In genomic region chr20:59028812-59029211, GRCh38 we compare ENCODE assay signal across 11 cellular contexts. TPM values are rescaled to one million over a fixed set of nuclear protein-coding genes. Genes with fewer than 3 reads are reported as not detected.
A peak's percentile ranks its signal among the peaks of the same experiment; 100 is the strongest.
DNase-seq lines count a peak whose midpoint lies in the region; ATAC-seq and TF ChIP-seq lines count a peak whose summit lies in the region.
"Had no signal": no experiment of that assay in that cellular context is flagged by ENCODE, and none has a peak within 500 bp of the region (broad histone marks: within the 10 kb centered on the region; RNA-seq: fewer than 3 reads in every experiment).

No MANE protein-coding gene starts in this region.

- peaks cover 55% of the 10 kb centered on the region for H3K4me1 Mint-ChIP-seq in activated CD8-positive, alpha-beta T cell treated with anti-CD3 and anti-CD28 coated beads, Interleukin-2, amount 10 ng/mL, durations not matched to agents 7 days and 5 days (ENCODE audit: low read depth)
- peaks cover 68 to 82% of the 10 kb centered on the region in 2 donors for H3K4me1 Mint-ChIP-seq in immature natural killer cell

- intact Hi-C loops in left ventricle myocardium superior (cut with micrococcal nuclease) (no loop called here), transverse colon (cut with DNase I; ENCODE audit: low total_unique reads) (no loop called here)

- WGBS in transverse colon (ENCODE audit: low coverage in 1 of 2), 2 donors = 17% methylated on average over 2 of the region's 2 CpGs; no CpG with 5 or more reads in 1 of the 2 donors

- H3K27me3 ChIP-seq in cardiac muscle cell (no peaks in the 10 kb centered on the region), transverse colon (no peaks in the 10 kb centered on the region)
- H3K27me3 ChIP-seq: neutrophil had no signal

- no peak overlapping the region for H3K27ac ChIP-seq in cardiac muscle cell
- H3K27ac ChIP-seq in transverse colon = peak overlapping the region in 3 of 4 donors; percentile 8 to 15 (median 15)
- H3K27ac ChIP-seq: neutrophil had no signal

- no peak for TF ChIP-seq CTCF in cardiac muscle cell (IDR thresholded peaks at IDR 0.05; ENCODE audit: low read depth, low read length)
- TF ChIP-seq CTCF in transverse colon (IDR thresholded peaks at IDR 0.05) = no peak

- no peak for DNase-seq in cardiac muscle cell (ENCODE audit: low read depth in 1 of 2, low spot score in 1 of 2)
- no peak for DNase-seq in left ventricle myocardium superior
- peak; percentile 13 for DNase-seq in activated CD8-positive, alpha-beta T cell treated with anti-CD3 and anti-CD28 coated beads, Interleukin-2, amount 10 ng/mL, durations not matched to agents 7 days and 5 days
- DNase-seq in immature natural killer cell = no peak
- no peak for DNase-seq in transverse colon
- DNase-seq in SIG-M5 treated with dmso at 0.1 percent for 504 hours (lab: John Stamatoyannopoulos, UW; ENCODE audit: unreplicated experiment) = no peak
- DNase-seq in midbrain (lab: John Stamatoyannopoulos, UW) = no peak
- DNase-seq: COR-L47, KG1 had no signal

- CTCF ChIA-PET in activated CD8-positive, alpha-beta T cell treated with anti-CD3 and anti-CD28 coated beads, Interleukin-2, amount 10 ng/mL, durations not matched to agents 7 days and 5 days (lab: Charles Lee) = interaction anchor here (1.1 to 1.4 kb wide), 2 partner anchors 15 to 47 kb away, joined by 3 read pairs; partner anchors contain the start of gene NELFCD

- no peak overlapping the region for H3K27ac Mint-ChIP-seq in activated CD8-positive, alpha-beta T cell treated with anti-CD3 and anti-CD28 coated beads, Interleukin-2, amount 10 ng/mL, durations not matched to agents 7 days and 5 days
- peak overlapping the region in 5 of 6 donors; percentile 11 to 71 (median 51) for H3K27ac Mint-ChIP-seq in immature natural killer cell

- ATAC-seq in left ventricle myocardium superior (no peak), GM21528 (IDR thresholded peaks at IDR 0.05; ENCODE audit: low FRiP score, unreplicated experiment) (no peak)
- no peak for ATAC-seq in activated CD8-positive, alpha-beta T cell treated with anti-CD3 and anti-CD28 coated beads, Interleukin-2, amount 10 ng/mL, durations not matched to agents 7 days and 5 days

- H3K9me3 ChIP-seq in cardiac muscle cell (ENCODE audit: low read depth) (no peaks in the 10 kb centered on the region), transverse colon (no peaks in the 10 kb centered on the region)
- H3K9me3 ChIP-seq: neutrophil had no signal

- H3K4me3 ChIP-seq in cardiac muscle cell (peak overlapping the region; percentile 1), transverse colon (peak overlapping the region in 1 of 4 donors; percentile 12)

- H3K9me3 Mint-ChIP-seq in activated CD8-positive, alpha-beta T cell treated with anti-CD3 and anti-CD28 coated beads, Interleukin-2, amount 10 ng/mL, durations not matched to agents 7 days and 5 days (ENCODE audit: insufficient read depth) = no peaks in the 10 kb centered on the region
- no peaks in the 10 kb centered on the region for H3K9me3 Mint-ChIP-seq in immature natural killer cell

- H3K4me3 Mint-ChIP-seq in activated CD8-positive, alpha-beta T cell treated with anti-CD3 and anti-CD28 coated beads, Interleukin-2, amount 10 ng/mL, durations not matched to agents 7 days and 5 days = peak overlapping the region; percentile 93
- H3K4me3 Mint-ChIP-seq in immature natural killer cell = peak overlapping the region; percentile 15 to 96 (median 33)

- peaks cover 24% of the 10 kb centered on the region for H3K4me1 ChIP-seq in cardiac muscle cell (ENCODE audit: low read depth)
- peaks cover 26 to 53% (median 44%) of the 10 kb centered on the region in 4 donors for H3K4me1 ChIP-seq in transverse colon

- in situ Hi-C loops in transverse colon (cut with MboI; ENCODE audit: low pct_ligation_motif_present in 1 of 4, low pct_unique_long_range_greater_than_20kb in 1 of 4, low sequenced_read_pairs in 3 of 4) = loop anchor here in 1 of 4 donors (25.0 kb wide), 1 partner anchor 367 kb away; the partner anchor contains the start of gene STX16

- H3K36me3 Mint-ChIP-seq in activated CD8-positive, alpha-beta T cell treated with anti-CD3 and anti-CD28 coated beads, Interleukin-2, amount 10 ng/mL, durations not matched to agents 7 days and 5 days (ENCODE audit: low read depth) = peaks cover 75% of the 10 kb centered on the region
- peaks cover 14 to 30% (median 27%) of the 10 kb centered on the region in 3 donors for H3K36me3 Mint-ChIP-seq in immature natural killer cell

- POLR2A ChIA-PET in activated CD8-positive, alpha-beta T cell treated with anti-CD3 and anti-CD28 coated beads, Interleukin-2, amount 10 ng/mL, durations not matched to agents 7 days and 5 days (lab: Charles Lee) = interaction anchor here (1.2 kb wide), 1 partner anchor 47 kb away, joined by 5 read pairs; no protein-coding TSS in a partner anchor

- TF ChIP-seq EP300 in transverse colon (IDR thresholded peaks at IDR 0.05; ENCODE audit: low read depth) = no peak

- no peak for TF ChIP-seq POLR2A in transverse colon (IDR thresholded peaks at IDR 0.05)

- H3K36me3 ChIP-seq in cardiac muscle cell = peaks cover 38% of the 10 kb centered on the region
- H3K36me3 ChIP-seq in transverse colon = peaks cover 0 to 30% (median 14%) of the 10 kb centered on the region in 4 donors

- no peaks in the 10 kb centered on the region for H3K27me3 Mint-ChIP-seq in activated CD8-positive, alpha-beta T cell treated with anti-CD3 and anti-CD28 coated beads, Interleukin-2, amount 10 ng/mL, durations not matched to agents 7 days and 5 days (ENCODE audit: low read depth)
- peaks cover 5 to 6% (median 5%) of the 10 kb centered on the region in 3 donors for H3K27me3 Mint-ChIP-seq in immature natural killer cell (ENCODE audit: low read depth in 3 of 3)

RNA-seq across cellular contexts. Expression of gene ATP5F1E, which starts 3.3 kb away (rescaled TPM):
- total RNA-seq in cardiac muscle cell = 17.9 and 34.9 TPM in 2 replicates
- polyA plus RNA-seq in cardiac muscle cell = 211 and 281 TPM in 2 replicates
- total RNA-seq in left ventricle myocardium superior = 128 TPM
- 10 to 100 TPM; 97.8 to 98.8 TPM for total RNA-seq in activated CD8-positive, alpha-beta T cell treated with anti-CD3 and anti-CD28 coated beads, Interleukin-2, amount 10 ng/mL, durations not matched to agents 7 days and 5 days
- polyA plus RNA-seq in immature natural killer cell = 100 to 1,000 TPM in 1 of 3 donors, 10 to 100 TPM in 2; 43.3 to 138 (median 91.7) TPM
- 10 to 100 TPM in 3 of 4 donors, 1 to 10 TPM in 1; 7.2 to 33.0 (median 25.8) TPM for total RNA-seq in transverse colon

RNA-seq across cellular contexts. Expression of gene TUBB1, which starts 9.6 kb away (rescaled TPM):
- 0.03 TPM in 1 of 2 replicates, not detected in the other for total RNA-seq in cardiac muscle cell
- polyA plus RNA-seq in cardiac muscle cell = 0.06 TPM in 1 of 2 replicates, not detected in the other
- 0.30 TPM for total RNA-seq in left ventricle myocardium superior
- total RNA-seq in activated CD8-positive, alpha-beta T cell treated with anti-CD3 and anti-CD28 coated beads, Interleukin-2, amount 10 ng/mL, durations not matched to agents 7 days and 5 days = not detected
- polyA plus RNA-seq in immature natural killer cell = 10 to 100 TPM in 1 of 3 donors, 1 to 10 TPM in 2; 2.6 to 22.5 (median 4.3) TPM
- total RNA-seq in transverse colon = not detected

RNA-seq across cellular contexts. Expression of gene PRELID3B, which starts 13.8 kb away (rescaled TPM):
- total RNA-seq in cardiac muscle cell (37.6 and 40.9 TPM in 2 replicates), left ventricle myocardium superior (50.1 TPM), transverse colon (100 to 1,000 TPM in 2 of 4 donors, 10 to 100 TPM in 2; 25.3 to 119 (median 67.8) TPM)
- polyA plus RNA-seq in cardiac muscle cell (30.0 and 39.5 TPM in 2 replicates), immature natural killer cell (10 to 100 TPM; 31.5 to 43.3 (median 37.8) TPM)
- total RNA-seq in activated CD8-positive, alpha-beta T cell treated with anti-CD3 and anti-CD28 coated beads, Interleukin-2, amount 10 ng/mL, durations not matched to agents 7 days and 5 days = 10 to 100 TPM; 80.1 to 81.6 TPM

RNA-seq across cellular contexts. Expression of gene CTSZ, which starts 21.8 kb away (rescaled TPM):
- 60.6 and 71.3 TPM in 2 replicates for total RNA-seq in cardiac muscle cell
- polyA plus RNA-seq in cardiac muscle cell = 3.7 and 6.6 TPM in 2 replicates
- total RNA-seq in left ventricle myocardium superior = 129 TPM
- 10 to 100 TPM; 42.4 to 44.0 TPM for total RNA-seq in activated CD8-positive, alpha-beta T cell treated with anti-CD3 and anti-CD28 coated beads, Interleukin-2, amount 10 ng/mL, durations not matched to agents 7 days and 5 days
- polyA plus RNA-seq in immature natural killer cell = 10 to 100 TPM in 1 of 3 donors, 1 to 10 TPM in 2; 2.6 to 10.5 (median 5.8) TPM
- 100 to 1,000 TPM in 3 of 4 donors, 10 to 100 TPM in 1; 61.9 to 246 (median 226) TPM for total RNA-seq in transverse colon

RNA-seq across cellular contexts. Expression of gene NELFCD, which starts 47.8 kb away (rescaled TPM):
- total RNA-seq in cardiac muscle cell (69.4 and 77.3 TPM in 2 replicates), left ventricle myocardium superior (35.6 TPM), transverse colon (10 to 100 TPM; 43.7 to 68.1 (median 55.1) TPM)
- polyA plus RNA-seq in cardiac muscle cell (109 and 114 TPM in 2 replicates), immature natural killer cell (100 to 1,000 TPM in 1 of 3 donors, 10 to 100 TPM in 2; 67.1 to 104 (median 71.7) TPM)
- 10 to 100 TPM; 89.0 to 89.5 TPM for total RNA-seq in activated CD8-positive, alpha-beta T cell treated with anti-CD3 and anti-CD28 coated beads, Interleukin-2, amount 10 ng/mL, durations not matched to agents 7 days and 5 days
